ENCODE assay signal across 8 cellular contexts in genomic region chrX:124406294-124407013, GRCh38.
DNase-seq lines count a peak whose midpoint lies in the region; ATAC-seq, FAIRE-seq and TF ChIP-seq lines count a peak whose summit lies in the region.

No MANE protein-coding gene starts in this region.

- no peak overlapping the region for H3K27ac ChIP-seq in Peyer's patch
- no peak overlapping the region for H3K27ac ChIP-seq in foreskin keratinocyte
- H3K27ac ChIP-seq in prostate gland = no peak overlapping the region

- H3K4me3 ChIP-seq in Peyer's patch (no peak overlapping the region), prostate gland (no peak overlapping the region)

- peak in 3 of 6 experiments; percentile 46 to 56 (median 54) for TF ChIP-seq CTCF in Peyer's patch (IDR thresholded peaks at IDR 0.05)
- TF ChIP-seq CTCF in foreskin keratinocyte (conservative IDR thresholded peaks at IDR 0.05) = peak; percentile 82
- peak in 2 of 4 experiments; percentile 27 to 43 for TF ChIP-seq CTCF in prostate gland (IDR thresholded peaks at IDR 0.05)

- H3K36me3 ChIP-seq in Peyer's patch = no peaks in the 10 kb centered on the region
- no peaks in the 10 kb centered on the region for H3K36me3 ChIP-seq in prostate gland

- WGBS in prostate gland = 39% methylated on average over 12 of the region's 12 CpGs

- intact Hi-C loops in prostate gland (cut with DNase I) = no loop called here

- ATAC-seq in GM19397 (IDR thresholded peaks at IDR 0.05; ENCODE audit: unreplicated experiment) = peak; percentile 60
- peak; percentile 99 for ATAC-seq in foreskin keratinocyte

- peak; percentile 85 for DNase-seq in COLO829 (ENCODE audit: low spot score)
- peak; percentile 86 for DNase-seq in HT1080 (ENCODE audit: low read depth)
- DNase-seq in Peyer's patch = peak in 2 of 3 donors; percentile 18 to 69
- peak; percentile 4 to 30 for DNase-seq in activated T-helper 1 cell treated with anti-CD3 and anti-CD28 coated beads, Interleukin-2, amount 50 U/mL, for 16 hours (ENCODE audit: low read depth in 1 of 2, low spot score in 1 of 2)
- peak; percentile 62 to 82 for DNase-seq in foreskin keratinocyte
- peak; percentile 9 for DNase-seq in prostate gland (ENCODE audit: low spot score)
- peak; percentile 51 for DNase-seq in urothelium cell line (ENCODE audit: low spot score)

- H3K27me3 ChIP-seq in Peyer's patch = no peaks in the 10 kb centered on the region
- no peaks in the 10 kb centered on the region for H3K27me3 ChIP-seq in foreskin keratinocyte
- no peaks in the 10 kb centered on the region for H3K27me3 ChIP-seq in prostate gland (replicated peaks; ENCODE audit: insufficient read depth)

- no peak for FAIRE-seq in urothelium cell line (lab: Jason Lieb, UNC)

- TF ChIP-seq POLR2A in Peyer's patch (IDR thresholded peaks at IDR 0.05) (no peak), prostate gland (IDR thresholded peaks at IDR 0.05) (no peak)

- H3K4me1 ChIP-seq in Peyer's patch = no peaks in the 10 kb centered on the region
- peaks cover 3% of the 10 kb centered on the region for H3K4me1 ChIP-seq in foreskin keratinocyte
- H3K4me1 ChIP-seq in prostate gland (replicated peaks) = no peaks in the 10 kb centered on the region

- H3K9me3 ChIP-seq in Peyer's patch = no peaks in the 10 kb centered on the region
- no peaks in the 10 kb centered on the region for H3K9me3 ChIP-seq in prostate gland

Comparison
In these comparisons a context has a peak if more than half of its experiments do, and no peak if none do; other contexts are left out.
1. DNase-seq: peak in every context shown above with its lines; median percentile 86 in HT1080; 85 in COLO829; 72 in foreskin keratinocyte; 51 in urothelium cell line; 44 in Peyer's patch; 17 in activated T-helper 1 cell treated with anti-CD3 and anti-CD28 coated beads, Interleukin-2, amount 50 U/mL, for 16 hours; 9 in prostate gland.